Comparison of ENCODE assay signal across 1 cellular context in the genomic region with DNA sequence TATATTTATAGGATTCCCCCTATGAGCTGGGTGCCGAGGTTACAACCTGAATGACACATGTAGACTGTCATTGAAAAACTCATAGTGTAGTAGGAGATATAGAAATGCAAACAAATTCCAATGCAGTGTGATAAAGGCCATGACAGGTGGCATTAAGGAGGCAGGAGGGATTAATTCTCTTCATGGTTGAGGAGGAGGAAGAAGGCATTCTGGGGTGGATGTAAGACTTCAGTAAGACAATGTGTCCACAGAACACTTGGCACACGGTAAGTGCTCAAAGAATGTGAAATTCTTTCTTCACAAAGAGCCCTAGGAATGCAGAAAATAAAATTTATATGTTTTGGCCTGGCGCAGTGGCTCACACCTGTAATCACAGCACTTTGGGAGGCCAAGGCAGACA.
TF ChIP-seq lines count a peak whose summit lies in the region.

No MANE protein-coding gene starts in this region.

TF ChIP-seq in GM23338, 12 proteins besides CTCF, POLR2A, EP300 and RAD21 (continued from another document):
- TF ChIP-seq, protein P1, sequence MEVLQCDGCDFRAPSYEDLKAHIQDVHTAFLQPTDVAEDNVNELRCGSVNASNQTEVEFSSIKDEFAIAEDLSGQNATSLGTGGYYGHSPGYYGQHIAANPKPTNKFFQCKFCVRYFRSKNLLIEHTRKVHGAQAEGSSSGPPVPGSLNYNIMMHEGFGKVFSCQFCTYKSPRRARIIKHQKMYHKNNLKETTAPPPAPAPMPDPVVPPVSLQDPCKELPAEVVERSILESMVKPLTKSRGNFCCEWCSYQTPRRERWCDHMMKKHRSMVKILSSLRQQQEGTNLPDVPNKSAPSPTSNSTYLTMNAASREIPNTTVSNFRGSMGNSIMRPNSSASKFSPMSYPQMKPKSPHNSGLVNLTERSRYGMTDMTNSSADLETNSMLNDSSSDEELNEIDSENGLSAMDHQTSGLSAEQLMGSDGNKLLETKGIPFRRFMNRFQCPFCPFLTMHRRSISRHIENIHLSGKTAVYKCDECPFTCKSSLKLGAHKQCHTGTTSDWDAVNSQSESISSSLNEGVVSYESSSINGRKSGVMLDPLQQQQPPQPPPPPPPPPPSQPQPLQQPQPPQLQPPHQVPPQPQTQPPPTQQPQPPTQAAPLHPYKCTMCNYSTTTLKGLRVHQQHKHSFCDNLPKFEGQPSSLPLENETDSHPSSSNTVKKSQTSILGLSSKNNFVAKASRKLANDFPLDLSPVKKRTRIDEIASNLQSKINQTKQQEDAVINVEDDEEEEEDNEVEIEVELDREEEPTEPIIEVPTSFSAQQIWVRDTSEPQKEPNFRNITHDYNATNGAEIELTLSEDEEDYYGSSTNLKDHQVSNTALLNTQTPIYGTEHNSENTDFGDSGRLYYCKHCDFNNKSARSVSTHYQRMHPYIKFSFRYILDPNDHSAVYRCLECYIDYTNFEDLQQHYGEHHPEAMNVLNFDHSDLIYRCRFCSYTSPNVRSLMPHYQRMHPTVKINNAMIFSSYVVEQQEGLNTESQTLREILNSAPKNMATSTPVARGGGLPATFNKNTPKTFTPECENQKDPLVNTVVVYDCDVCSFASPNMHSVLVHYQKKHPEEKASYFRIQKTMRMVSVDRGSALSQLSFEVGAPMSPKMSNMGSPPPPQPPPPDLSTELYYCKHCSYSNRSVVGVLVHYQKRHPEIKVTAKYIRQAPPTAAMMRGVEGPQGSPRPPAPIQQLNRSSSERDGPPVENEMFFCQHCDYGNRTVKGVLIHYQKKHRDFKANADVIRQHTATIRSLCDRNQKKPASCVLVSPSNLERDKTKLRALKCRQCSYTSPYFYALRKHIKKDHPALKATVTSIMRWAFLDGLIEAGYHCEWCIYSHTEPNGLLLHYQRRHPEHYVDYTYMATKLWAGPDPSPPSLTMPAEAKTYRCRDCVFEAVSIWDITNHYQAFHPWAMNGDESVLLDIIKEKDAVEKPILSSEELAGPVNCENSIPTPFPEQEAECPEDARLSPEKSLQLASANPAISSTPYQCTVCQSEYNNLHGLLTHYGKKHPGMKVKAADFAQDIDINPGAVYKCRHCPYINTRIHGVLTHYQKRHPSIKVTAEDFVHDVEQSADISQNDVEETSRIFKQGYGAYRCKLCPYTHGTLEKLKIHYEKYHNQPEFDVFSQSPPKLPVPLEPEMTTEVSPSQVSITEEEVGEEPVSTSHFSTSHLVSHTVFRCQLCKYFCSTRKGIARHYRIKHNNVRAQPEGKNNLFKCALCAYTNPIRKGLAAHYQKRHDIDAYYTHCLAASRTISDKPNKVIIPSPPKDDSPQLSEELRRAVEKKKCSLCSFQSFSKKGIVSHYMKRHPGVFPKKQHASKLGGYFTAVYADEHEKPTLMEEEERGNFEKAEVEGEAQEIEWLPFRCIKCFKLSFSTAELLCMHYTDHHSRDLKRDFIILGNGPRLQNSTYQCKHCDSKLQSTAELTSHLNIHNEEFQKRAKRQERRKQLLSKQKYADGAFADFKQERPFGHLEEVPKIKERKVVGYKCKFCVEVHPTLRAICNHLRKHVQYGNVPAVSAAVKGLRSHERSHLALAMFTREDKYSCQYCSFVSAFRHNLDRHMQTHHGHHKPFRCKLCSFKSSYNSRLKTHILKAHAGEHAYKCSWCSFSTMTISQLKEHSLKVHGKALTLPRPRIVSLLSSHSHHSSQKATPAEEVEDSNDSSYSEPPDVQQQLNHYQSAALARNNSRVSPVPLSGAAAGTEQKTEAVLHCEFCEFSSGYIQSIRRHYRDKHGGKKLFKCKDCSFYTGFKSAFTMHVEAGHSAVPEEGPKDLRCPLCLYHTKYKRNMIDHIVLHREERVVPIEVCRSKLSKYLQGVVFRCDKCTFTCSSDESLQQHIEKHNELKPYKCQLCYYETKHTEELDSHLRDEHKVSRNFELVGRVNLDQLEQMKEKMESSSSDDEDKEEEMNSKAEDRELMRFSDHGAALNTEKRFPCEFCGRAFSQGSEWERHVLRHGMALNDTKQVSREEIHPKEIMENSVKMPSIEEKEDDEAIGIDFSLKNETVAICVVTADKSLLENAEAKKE (CRISPR knock-in tag; IDR thresholded peaks at IDR 0.05), result no peak
- TF ChIP-seq EZH2 (IDR thresholded peaks at IDR 0.05; ENCODE audit: low read depth, unreplicated experiment) (no peak), ZNF114 (CRISPR knock-in tag; IDR thresholded peaks at IDR 0.05) (no peak), CREB1 (CRISPR knock-in tag; IDR thresholded peaks at IDR 0.05; ENCODE audit: low read depth) (no peak), POLR2AphosphoS5 (IDR thresholded peaks at IDR 0.05; ENCODE audit: low read depth) (no peak), STAT1 (IDR thresholded peaks at IDR 0.05; ENCODE audit: unreplicated experiment) (no peak), ZNF331 (CRISPR knock-in tag; IDR thresholded peaks at IDR 0.05; ENCODE audit: low read depth) (no peak)
- TF ChIP-seq, protein P2, sequence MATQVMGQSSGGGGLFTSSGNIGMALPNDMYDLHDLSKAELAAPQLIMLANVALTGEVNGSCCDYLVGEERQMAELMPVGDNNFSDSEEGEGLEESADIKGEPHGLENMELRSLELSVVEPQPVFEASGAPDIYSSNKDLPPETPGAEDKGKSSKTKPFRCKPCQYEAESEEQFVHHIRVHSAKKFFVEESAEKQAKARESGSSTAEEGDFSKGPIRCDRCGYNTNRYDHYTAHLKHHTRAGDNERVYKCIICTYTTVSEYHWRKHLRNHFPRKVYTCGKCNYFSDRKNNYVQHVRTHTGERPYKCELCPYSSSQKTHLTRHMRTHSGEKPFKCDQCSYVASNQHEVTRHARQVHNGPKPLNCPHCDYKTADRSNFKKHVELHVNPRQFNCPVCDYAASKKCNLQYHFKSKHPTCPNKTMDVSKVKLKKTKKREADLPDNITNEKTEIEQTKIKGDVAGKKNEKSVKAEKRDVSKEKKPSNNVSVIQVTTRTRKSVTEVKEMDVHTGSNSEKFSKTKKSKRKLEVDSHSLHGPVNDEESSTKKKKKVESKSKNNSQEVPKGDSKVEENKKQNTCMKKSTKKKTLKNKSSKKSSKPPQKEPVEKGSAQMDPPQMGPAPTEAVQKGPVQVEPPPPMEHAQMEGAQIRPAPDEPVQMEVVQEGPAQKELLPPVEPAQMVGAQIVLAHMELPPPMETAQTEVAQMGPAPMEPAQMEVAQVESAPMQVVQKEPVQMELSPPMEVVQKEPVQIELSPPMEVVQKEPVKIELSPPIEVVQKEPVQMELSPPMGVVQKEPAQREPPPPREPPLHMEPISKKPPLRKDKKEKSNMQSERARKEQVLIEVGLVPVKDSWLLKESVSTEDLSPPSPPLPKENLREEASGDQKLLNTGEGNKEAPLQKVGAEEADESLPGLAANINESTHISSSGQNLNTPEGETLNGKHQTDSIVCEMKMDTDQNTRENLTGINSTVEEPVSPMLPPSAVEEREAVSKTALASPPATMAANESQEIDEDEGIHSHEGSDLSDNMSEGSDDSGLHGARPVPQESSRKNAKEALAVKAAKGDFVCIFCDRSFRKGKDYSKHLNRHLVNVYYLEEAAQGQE (IDR thresholded peaks at IDR 0.05; ENCODE audit: unreplicated experiment), result no peak
- TF ChIP-seq, protein P3, sequence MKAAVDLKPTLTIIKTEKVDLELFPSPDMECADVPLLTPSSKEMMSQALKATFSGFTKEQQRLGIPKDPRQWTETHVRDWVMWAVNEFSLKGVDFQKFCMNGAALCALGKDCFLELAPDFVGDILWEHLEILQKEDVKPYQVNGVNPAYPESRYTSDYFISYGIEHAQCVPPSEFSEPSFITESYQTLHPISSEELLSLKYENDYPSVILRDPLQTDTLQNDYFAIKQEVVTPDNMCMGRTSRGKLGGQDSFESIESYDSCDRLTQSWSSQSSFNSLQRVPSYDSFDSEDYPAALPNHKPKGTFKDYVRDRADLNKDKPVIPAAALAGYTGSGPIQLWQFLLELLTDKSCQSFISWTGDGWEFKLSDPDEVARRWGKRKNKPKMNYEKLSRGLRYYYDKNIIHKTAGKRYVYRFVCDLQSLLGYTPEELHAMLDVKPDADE (IDR thresholded peaks at IDR 0.05), result no peak
